Comparison of ENCODE assay signal across 12 cellular contexts in the genomic region with DNA sequence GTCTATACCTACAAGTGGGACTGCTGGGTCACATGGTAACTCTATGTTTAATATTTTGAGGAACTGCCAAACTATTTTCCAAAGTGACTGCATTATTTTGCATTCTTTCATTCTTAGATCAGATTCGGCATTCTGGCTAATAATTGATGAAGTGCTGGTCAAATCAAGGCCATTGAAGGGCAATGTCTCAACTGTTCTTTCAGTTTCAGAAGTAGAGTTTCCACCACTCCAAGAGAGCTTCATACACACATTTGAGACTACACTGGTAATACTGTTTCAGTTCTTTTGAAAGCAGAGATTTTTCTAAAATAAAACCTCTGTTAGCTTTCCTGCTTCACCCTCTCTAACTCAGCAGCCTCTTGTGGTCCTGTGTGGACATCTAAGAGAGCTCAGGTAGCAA.
A peak's percentile ranks its signal among the peaks of the same experiment; 100 is the strongest.
DNase-seq lines count a peak whose midpoint lies in the region; ATAC-seq, FAIRE-seq and TF ChIP-seq lines count a peak whose summit lies in the region.
"Had no signal": no experiment of that assay in that cellular context is flagged by ENCODE, and none has a peak within 500 bp of the region (broad histone marks: within the 10 kb centered on the region; RNA-seq: fewer than 3 reads in every experiment).

No MANE protein-coding gene starts in this region.

- peak; percentile 93 for FAIRE-seq in GM18507 (lab: Jason Lieb, UNC)
- FAIRE-seq in RCC 7860 (lab: Jason Lieb, UNC): no peak
- FAIRE-seq: HTR-8/SVneo had no signal

- ATAC-seq in HG02943 (IDR thresholded peaks at IDR 0.05; ENCODE audit: low read depth, unreplicated experiment): peak; percentile 89
- ATAC-seq in HG03571 (IDR thresholded peaks at IDR 0.05; ENCODE audit: unreplicated experiment): peak; percentile 87
- ATAC-seq in esophagus mucosa: no peak

- no peak for TF ChIP-seq CTCF in GM20000 (IDR thresholded peaks at IDR 0.05; ENCODE audit: extremely low read depth, missing control alignments)

- DNase-seq in GM18507 (ENCODE audit: extremely low spot score, insufficient read length, low read depth) (peak; percentile 54), GM20000 (ENCODE audit: low spot score) (peak; percentile 54), head of caudate nucleus (no peak), RCC 7860 (ENCODE audit: low spot score) (no peak)
- DNase-seq in activated CD8-positive, alpha-beta memory T cell treated with anti-CD3 and anti-CD28 coated beads for 24 hours: no peak
- DNase-seq: activated naive CD4-positive, alpha-beta T cell treated with Interleukin-2 at 50 U/mL for 16 hours; cerebellar nuclear complex; NCI-H1105 treated with DMSO at 0.1 percent for 48 hours had no signal

- intact Hi-C loops in head of caudate nucleus (cut with DNase I): no loop called here

Comparison
In these comparisons a context has a peak if more than half of its experiments do, and no peak if none do; other contexts are left out.
1. DNase-seq: peak in GM18507 (single experiment) and GM20000 (single experiment); none in activated CD8-positive, alpha-beta memory T cell treated with anti-CD3 and anti-CD28 coated beads for 24 hours (single experiment), head of caudate nucleus (0 of 42) and RCC 7860 (single experiment).